Comparison of ENCODE assay signal across 23 cellular contexts in the genomic region with DNA sequence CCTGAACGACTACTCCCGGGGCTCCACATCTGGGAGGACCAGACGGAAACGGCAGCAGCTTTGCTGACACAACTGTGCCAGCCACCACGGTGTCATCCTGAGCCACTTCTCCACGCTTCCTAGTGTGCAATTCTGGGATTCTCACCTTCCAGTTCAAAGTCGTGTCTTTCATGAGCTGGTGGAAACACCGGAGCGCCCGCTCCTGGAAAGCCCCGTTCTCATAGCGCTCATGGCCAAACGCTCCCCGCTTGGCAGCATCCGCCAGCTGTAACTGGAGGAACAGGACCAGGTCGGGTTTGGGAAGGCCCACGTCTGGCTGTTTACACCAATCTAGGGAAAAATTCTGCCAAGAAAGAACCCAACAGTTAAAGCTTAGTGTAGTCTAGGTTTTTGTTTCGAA. TPM values are rescaled to one million over a fixed set of nuclear protein-coding genes. Genes with fewer than 3 reads are reported as not detected.
DNase-seq lines count a peak whose midpoint lies in the region; ATAC-seq, FAIRE-seq and TF ChIP-seq lines count a peak whose summit lies in the region.
"Had no signal": no experiment of that assay in that cellular context is flagged by ENCODE, and none has a peak within 500 bp of the region (broad histone marks: within the 10 kb centered on the region; RNA-seq: fewer than 3 reads in every experiment).

No MANE protein-coding gene starts in this region.

- TF ChIP-seq POLR2A in breast epithelium (IDR thresholded peaks at IDR 0.05) = no peak
- TF ChIP-seq POLR2A in HepG2 (IDR thresholded peaks at IDR 0.05; ENCODE audit: insufficient read depth in 1 of 2, low read depth in 2 of 2, low read length in 2 of 2) = no peak
- no peak for TF ChIP-seq POLR2A in right lobe of liver (IDR thresholded peaks at IDR 0.05)
- no peak for TF ChIP-seq POLR2A in prostate gland (IDR thresholded peaks at IDR 0.05)

- H3K9ac ChIP-seq in HepG2 (ENCODE audit: insufficient read depth, low read depth, low read length) = no peak overlapping the region
- H3K9ac ChIP-seq: BLaER1 had no signal

- H3K4me1 Mint-ChIP-seq in MCF 10A (ENCODE audit: insufficient read depth, unreplicated experiment) = peaks cover 6% of the 10 kb centered on the region
- H3K4me1 Mint-ChIP-seq in CD4-positive, alpha-beta memory T cell = peaks cover 0 to 4% (median 2%) of the 10 kb centered on the region in 4 donors
- H3K4me1 Mint-ChIP-seq: B cell had no signal

- no peak overlapping the region for H3K4me3 Mint-ChIP-seq in MCF 10A (ENCODE audit: unreplicated experiment)
- H3K4me3 Mint-ChIP-seq in CD4-positive, alpha-beta memory T cell = no peak overlapping the region
- H3K4me3 Mint-ChIP-seq: B cell; CD4-positive, CD25-positive, alpha-beta regulatory T cell; CD8-positive, alpha-beta memory T cell; HFFc6 had no signal

- peak in 1 of 2 donors; percentile 50 for DNase-seq in breast epithelium (ENCODE audit: low spot score in 2 of 2)
- no peak for DNase-seq in MCF 10A (ENCODE audit: unreplicated experiment)
- DNase-seq in HepG2 (ENCODE audit: low spot score) = no peak
- no peak for DNase-seq in right lobe of liver
- peak; percentile 57 for DNase-seq in prostate gland (ENCODE audit: low spot score)
- no peak for DNase-seq in CD4-positive, alpha-beta memory T cell
- DNase-seq: CD4-positive, CD25-positive, alpha-beta regulatory T cell; CD8-positive, alpha-beta memory T cell; DMS53; DMS79 treated with DMSO at 0.1 percent for 48 hours; GF-D8; GOT3; HFFc6 had no signal

- BruUV-seq in MCF 10A (replicated peaks; lab: Mats Ljungman, UMichigan) (no TSS peak), HepG2 (replicated peaks; lab: Mats Ljungman, UMichigan) (no TSS peak)

- CTCF ChIA-PET in MCF 10A (lab: Yijun Ruan, JAX) = no interaction called here
- CTCF ChIA-PET in HepG2 (lab: Yijun Ruan, JAX; ENCODE audit: low intra/inter-chr PET ratio, low total read pairs) = no interaction called here
- CTCF ChIA-PET in CD4-positive, alpha-beta memory T cell (lab: Charles Lee; ENCODE audit: partially characterized antibody) = no interaction called here

- ATAC-seq in HepG2 (no peak), right lobe of liver (no peak), GM18519 (IDR thresholded peaks at IDR 0.05; ENCODE audit: low FRiP score, unreplicated experiment) (no peak)

- H2AFZ ChIP-seq in HepG2 (ENCODE audit: low read length) = no peak overlapping the region

- no peak overlapping the region for H3K27ac Mint-ChIP-seq in MCF 10A (ENCODE audit: low read depth, unreplicated experiment)
- no peak overlapping the region for H3K27ac Mint-ChIP-seq in CD4-positive, alpha-beta memory T cell
- H3K27ac Mint-ChIP-seq: B cell; CD4-positive, CD25-positive, alpha-beta regulatory T cell had no signal

- H3K9me3 Mint-ChIP-seq in MCF 10A (ENCODE audit: unreplicated experiment) = no peaks in the 10 kb centered on the region
- no peaks in the 10 kb centered on the region for H3K9me3 Mint-ChIP-seq in CD4-positive, alpha-beta memory T cell
- H3K9me3 Mint-ChIP-seq: CD4-positive, CD25-positive, alpha-beta regulatory T cell; CD8-positive, alpha-beta memory T cell; HFFc6 had no signal

- no peak for TF ChIP-seq RAD21 in HepG2 (CRISPR knock-in tag; IDR thresholded peaks at IDR 0.05)

- no peaks in the 10 kb centered on the region for H3K36me3 ChIP-seq in breast epithelium
- H3K36me3 ChIP-seq in HepG2 (replicated peaks in 1 of 2; ENCODE audit: control insufficient read depth in 1 of 2, insufficient read depth in 2 of 2, low read length in 2 of 2) = peaks cover 33 to 72% of the 10 kb centered on the region in 2 experiments
- H3K36me3 ChIP-seq in right lobe of liver = peaks cover 0 to 4% (median 0%) of the 10 kb centered on the region in 4 donors
- H3K36me3 ChIP-seq in prostate gland = no peaks in the 10 kb centered on the region
- peaks cover 24% of the 10 kb centered on the region for H3K36me3 ChIP-seq in CD4-positive, alpha-beta memory T cell (ENCODE audit: insufficient read depth, low read length)

- intact Hi-C loops in breast epithelium (cut with DNase I; ENCODE audit: low total_unique reads) (no loop called here), MCF 10A (cut with micrococcal nuclease) (no loop called here), HepG2 (cut with micrococcal nuclease; ENCODE audit: unreplicated experiment) (no loop called here), right lobe of liver (cut with DNase I) (no loop called here), prostate gland (cut with DNase I) (no loop called here)
- intact Hi-C loops in CD4-positive, alpha-beta memory T cell (cut with micrococcal nuclease) = no loop called here

- no peaks in the 10 kb centered on the region for H4K20me1 ChIP-seq in HepG2 (ENCODE audit: insufficient read depth, low read length)

- no peak overlapping the region for H3K4me2 ChIP-seq in HepG2 (ENCODE audit: low read depth, low read length)
- H3K4me2 ChIP-seq: BLaER1 had no signal

- no peak for TF ChIP-seq CTCF in breast epithelium (IDR thresholded peaks at IDR 0.05)
- no peak for TF ChIP-seq CTCF in MCF 10A (IDR thresholded peaks at IDR 0.05; ENCODE audit: unreplicated experiment)
- no peak for TF ChIP-seq CTCF in HepG2 (CRISPR knock-in tag; IDR thresholded peaks at IDR 0.05)
- no peak for TF ChIP-seq CTCF in right lobe of liver (IDR thresholded peaks at IDR 0.05)
- no peak for TF ChIP-seq CTCF in prostate gland (IDR thresholded peaks at IDR 0.05)

- POLR2A ChIA-PET in MCF 10A (lab: Yijun Ruan, JAX) (no interaction called here), HepG2 (lab: Yijun Ruan, JAX) (interaction anchor here (1.6 to 2.8 kb wide), 2 partner anchors 8 to 23 kb away, joined by 3 to 13 read pairs; a partner anchor contains a TSS)
- POLR2A ChIA-PET in CD4-positive, alpha-beta memory T cell (lab: Charles Lee; ENCODE audit: partially characterized antibody) = no interaction called here

- no peaks in the 10 kb centered on the region for H3K4me1 ChIP-seq in breast epithelium
- no peaks in the 10 kb centered on the region for H3K4me1 ChIP-seq in HepG2 (ENCODE audit: insufficient read depth, low read length)
- no peaks in the 10 kb centered on the region for H3K4me1 ChIP-seq in right lobe of liver
- no peaks in the 10 kb centered on the region for H3K4me1 ChIP-seq in prostate gland (replicated peaks)
- no peaks in the 10 kb centered on the region for H3K4me1 ChIP-seq in CD4-positive, alpha-beta memory T cell (ENCODE audit: insufficient read depth, low read length)
- H3K4me1 ChIP-seq: BLaER1, HAP-1 had no signal

- TF ChIP-seq EP300 in HepG2 (IDR thresholded peaks at IDR 0.05; ENCODE audit: low read depth in 2 of 2, low read length in 2 of 2) (no peak), HepG2 (CRISPR knock-in tag; IDR thresholded peaks at IDR 0.05; ENCODE audit: borderline replicate concordance) (no peak)

- peaks cover 48% of the 10 kb centered on the region for H3K36me3 Mint-ChIP-seq in MCF 10A (ENCODE audit: insufficient read depth, unreplicated experiment)
- H3K36me3 Mint-ChIP-seq in CD4-positive, alpha-beta memory T cell = peaks cover 16 to 41% of the 10 kb centered on the region in 2 donors

- H3K27me3 Mint-ChIP-seq in MCF 10A (ENCODE audit: insufficient read depth, unreplicated experiment) = no peaks in the 10 kb centered on the region
- no peaks in the 10 kb centered on the region for H3K27me3 Mint-ChIP-seq in CD4-positive, alpha-beta memory T cell
- H3K27me3 Mint-ChIP-seq: B cell; CD4-positive, CD25-positive, alpha-beta regulatory T cell had no signal

- H3K9me3 ChIP-seq in breast epithelium (no peaks in the 10 kb centered on the region), HepG2 (ENCODE audit: low read length) (no peaks in the 10 kb centered on the region), right lobe of liver (no peaks in the 10 kb centered on the region), prostate gland (no peaks in the 10 kb centered on the region)
- H3K9me3 ChIP-seq in CD4-positive, alpha-beta memory T cell (ENCODE audit: control insufficient read depth in 1 of 2, low read length in 2 of 2) = no peaks in the 10 kb centered on the region
- H3K9me3 ChIP-seq: BLaER1, HAP-1 had no signal

- FAIRE-seq in HepG2 (lab: Jason Lieb, UNC) = no peak
- FAIRE-seq: A204.1, GM12891, GM18507, H54 had no signal

- H3K79me2 ChIP-seq in HepG2 (ENCODE audit: insufficient read depth, low read length) = no peaks in the 10 kb centered on the region

- in situ Hi-C loops in HepG2 (cut with HindIII; ENCODE audit: extremely low pct_ligation_motif_present, low pct_unique_long_range_greater_than_20kb) = no loop called here

- H3K27me3 ChIP-seq in breast epithelium = no peaks in the 10 kb centered on the region
- no peaks in the 10 kb centered on the region for H3K27me3 ChIP-seq in HepG2 (ENCODE audit: control insufficient read depth in 1 of 2, insufficient read depth in 2 of 2, low read length in 2 of 2)
- no peaks in the 10 kb centered on the region for H3K27me3 ChIP-seq in right lobe of liver
- H3K27me3 ChIP-seq in prostate gland (replicated peaks; ENCODE audit: insufficient read depth) = no peaks in the 10 kb centered on the region
- no peaks in the 10 kb centered on the region for H3K27me3 ChIP-seq in CD4-positive, alpha-beta memory T cell (ENCODE audit: insufficient read depth, low read length)
- H3K27me3 ChIP-seq: BLaER1 had no signal

- 98% methylated on average over 18 of the region's 18 CpGs for whole genome bisulfite sequencing in HepG2 (ENCODE audit: low lambda C conversion rate)
- WGBS in right lobe of liver (ENCODE audit: insufficient coverage, low coverage, low lambda C conversion rate, missing lambda C conversion rate) = 92% methylated on average over 15 of the region's 18 CpGs
- WGBS in prostate gland = 61% methylated on average over 18 of the region's 18 CpGs

- H3K27ac ChIP-seq in breast epithelium (peak overlapping the region; percentile 61 to 68), HepG2 (ENCODE audit: extremely low read length, insufficient read depth, low read length) (no peak overlapping the region), right lobe of liver (no peak overlapping the region), prostate gland (peak overlapping the region; percentile 57)
- H3K27ac ChIP-seq in CD4-positive, alpha-beta memory T cell (ENCODE audit: low read depth, low read length) = no peak overlapping the region
- H3K27ac ChIP-seq: 22Rv1, C4-2B had no signal

- H3K4me3 ChIP-seq in breast epithelium (no peak overlapping the region), HepG2 (replicated peaks in 1 of 3; ENCODE audit: insufficient read depth in 1 of 3, low read depth in 2 of 3, low read length in 3 of 3) (no peak overlapping the region), right lobe of liver (no peak overlapping the region), prostate gland (no peak overlapping the region)
- no peak overlapping the region for H3K4me3 ChIP-seq in CD4-positive, alpha-beta memory T cell (ENCODE audit: low read length in 2 of 2)
- H3K4me3 ChIP-seq: BLaER1, HAP-1 had no signal

RNA-seq across cellular contexts. Expression of a gene that starts 8.3 kb away (rescaled TPM):
- total RNA-seq in breast epithelium = 10 to 100 TPM; 16.8 to 23.2 (median 19.7) TPM
- 38.2 and 66.3 TPM in 2 replicates for total RNA-seq in MCF 10A (2022)
- 124 and 134 TPM in 2 replicates for total RNA-seq in HepG2 (2016; rRNA removed; fragmentation: Illumina TruSeq; extraction: Trizol)
- total RNA-seq in HepG2 (2016; cell fraction: cytosol; rRNA removed; fragmentation: Illumina TruSeq; extraction: Trizol; ENCODE audit: low read depth) = 63.0 and 77.3 TPM in 2 replicates
- total RNA-seq in HepG2 (2016; cell fraction: insoluble cytoplasmic fraction; rRNA removed; fragmentation: Illumina TruSeq; extraction: Trizol) = 125 and 130 TPM in 2 replicates
- total RNA-seq in HepG2 (2016; cell fraction: membrane; rRNA removed; fragmentation: Illumina TruSeq; extraction: Trizol) = 99.9 and 116 TPM in 2 replicates
- 56.0 and 67.3 TPM in 2 replicates for total RNA-seq in HepG2 (2016; cell fraction: nucleus; rRNA removed; fragmentation: Illumina TruSeq; extraction: Trizol)
- 39.5 and 57.5 TPM in 2 replicates for polyA plus RNA-seq in HepG2 (2011; rRNA removed)
- polyA plus RNA-seq in HepG2 (2011; cell fraction: cytosol; rRNA removed) = 30.6 and 53.2 TPM in 2 replicates
- polyA plus RNA-seq in HepG2 (2011; cell fraction: nucleus; rRNA removed) = 36.9 and 39.6 TPM in 2 replicates
- 29.8 and 41.3 TPM in 2 replicates for polyA plus RNA-seq in HepG2 (2012)
- polyA plus RNA-seq in HepG2 (2016; cell fraction: cytosol; fragmentation: Illumina TruSeq; extraction: Trizol; ENCODE audit: low read depth) = 57.1 and 73.3 TPM in 2 replicates
- 98.3 and 102 TPM in 2 replicates for polyA plus RNA-seq in HepG2 (2016; cell fraction: insoluble cytoplasmic fraction; fragmentation: Illumina TruSeq; extraction: Trizol; ENCODE audit: low read depth)
- polyA plus RNA-seq in HepG2 (2016; cell fraction: membrane; fragmentation: Illumina TruSeq; extraction: Trizol; ENCODE audit: low read depth) = 74.9 and 82.8 TPM in 2 replicates
- 101 and 105 TPM in 2 replicates for polyA plus RNA-seq in HepG2 (2016; cell fraction: nucleus; fragmentation: Illumina TruSeq; extraction: Trizol; ENCODE audit: insufficient read depth, low read depth)
- polyA minus RNA-seq in HepG2 (2011; rRNA and poly(A)+ RNA removed; ENCODE audit: low replicate concordance) = 26.4 and 34.1 TPM in 2 replicates
- 11.1 and 15.5 TPM in 2 replicates for polyA minus RNA-seq in HepG2 (2011; cell fraction: cytosol; rRNA and poly(A)+ RNA removed)
- polyA minus RNA-seq in HepG2 (2011; cell fraction: nucleus; rRNA and poly(A)+ RNA removed) = 13.2 and 17.9 TPM in 2 replicates
- 10 to 100 TPM in 5 of 6 experiments, 1 to 10 TPM in 1; 9.9 to 21.5 (median 10.4) TPM for total RNA-seq in right lobe of liver
- total RNA-seq in prostate gland = 10 to 100 TPM; 26.0 to 35.8 TPM
- 10 to 100 TPM; 18.8 TPM for total RNA-seq in CD4-positive, alpha-beta memory T cell
- polyA plus RNA-seq in CD4-positive, alpha-beta memory T cell = 10 to 100 TPM; 29.4 to 50.3 TPM

RNA-seq across cellular contexts. Expression of a gene that starts 23.5 kb away (rescaled TPM):
- total RNA-seq in breast epithelium (10 to 100 TPM; 29.6 to 49.0 (median 45.6) TPM), MCF 10A (2022) (27.8 and 35.5 TPM in 2 replicates), HepG2 (2016; rRNA removed; fragmentation: Illumina TruSeq; extraction: Trizol) (56.7 and 61.9 TPM in 2 replicates), right lobe of liver (10 to 100 TPM in 5 of 6 experiments, 1 to 10 TPM in 1; 8.2 to 20.3 (median 13.0) TPM), prostate gland (10 to 100 TPM; 65.6 to 84.8 TPM)
- 33.4 and 40.8 TPM in 2 replicates for total RNA-seq in HepG2 (2016; cell fraction: cytosol; rRNA removed; fragmentation: Illumina TruSeq; extraction: Trizol; ENCODE audit: low read depth)
- 56.8 and 63.9 TPM in 2 replicates for total RNA-seq in HepG2 (2016; cell fraction: insoluble cytoplasmic fraction; rRNA removed; fragmentation: Illumina TruSeq; extraction: Trizol)
- 47.0 and 50.8 TPM in 2 replicates for total RNA-seq in HepG2 (2016; cell fraction: membrane; rRNA removed; fragmentation: Illumina TruSeq; extraction: Trizol)
- 51.6 and 62.1 TPM in 2 replicates for total RNA-seq in HepG2 (2016; cell fraction: nucleus; rRNA removed; fragmentation: Illumina TruSeq; extraction: Trizol)
- 71.9 and 86.9 TPM in 2 replicates for polyA plus RNA-seq in HepG2 (2011; rRNA removed)
- 79.8 and 81.8 TPM in 2 replicates for polyA plus RNA-seq in HepG2 (2011; cell fraction: cytosol; rRNA removed)
- 137 and 149 TPM in 2 replicates for polyA plus RNA-seq in HepG2 (2011; cell fraction: nucleus; rRNA removed)
- 47.2 and 55.2 TPM in 2 replicates for polyA plus RNA-seq in HepG2 (2012)
- 25.6 and 28.6 TPM in 2 replicates for polyA plus RNA-seq in HepG2 (2016; cell fraction: cytosol; fragmentation: Illumina TruSeq; extraction: Trizol; ENCODE audit: low read depth)
- polyA plus RNA-seq in HepG2 (2016; cell fraction: insoluble cytoplasmic fraction; fragmentation: Illumina TruSeq; extraction: Trizol; ENCODE audit: low read depth) = 56.0 and 56.2 TPM in 2 replicates
- polyA plus RNA-seq in HepG2 (2016; cell fraction: membrane; fragmentation: Illumina TruSeq; extraction: Trizol; ENCODE audit: low read depth) = 51.0 and 51.1 TPM in 2 replicates
- polyA plus RNA-seq in HepG2 (2016; cell fraction: nucleus; fragmentation: Illumina TruSeq; extraction: Trizol; ENCODE audit: insufficient read depth, low read depth) = 128 and 130 TPM in 2 replicates
- 31.8 and 64.1 TPM in 2 replicates for polyA minus RNA-seq in HepG2 (2011; rRNA and poly(A)+ RNA removed; ENCODE audit: low replicate concordance)
- polyA minus RNA-seq in HepG2 (2011; cell fraction: cytosol; rRNA and poly(A)+ RNA removed) = 18.9 and 34.5 TPM in 2 replicates
- 55.4 and 70.4 TPM in 2 replicates for polyA minus RNA-seq in HepG2 (2011; cell fraction: nucleus; rRNA and poly(A)+ RNA removed)
- total RNA-seq in CD4-positive, alpha-beta memory T cell = 10 to 100 TPM; 98.9 to 99.5 TPM
- 10 to 100 TPM; 19.3 to 31.7 TPM for polyA plus RNA-seq in CD4-positive, alpha-beta memory T cell

RNA-seq across cellular contexts. Expression of a gene that starts 40.8 kb away (rescaled TPM):
- total RNA-seq in breast epithelium (10 to 100 TPM; 47.7 to 71.1 (median 64.2) TPM), MCF 10A (2022) (70.9 and 72.8 TPM in 2 replicates), HepG2 (2016; rRNA removed; fragmentation: Illumina TruSeq; extraction: Trizol) (95.5 and 96.3 TPM in 2 replicates), right lobe of liver (10 to 100 TPM; 20.6 to 49.8 (median 39.3) TPM), prostate gland (100 to 1,000 TPM in 1 of 2 donors, 10 to 100 TPM in 1; 63.9 to 162 TPM)
- 36.7 and 38.3 TPM in 2 replicates for total RNA-seq in HepG2 (2016; cell fraction: cytosol; rRNA removed; fragmentation: Illumina TruSeq; extraction: Trizol; ENCODE audit: low read depth)
- total RNA-seq in HepG2 (2016; cell fraction: insoluble cytoplasmic fraction; rRNA removed; fragmentation: Illumina TruSeq; extraction: Trizol) = 89.4 and 100 TPM in 2 replicates
- 29.3 and 29.5 TPM in 2 replicates for total RNA-seq in HepG2 (2016; cell fraction: membrane; rRNA removed; fragmentation: Illumina TruSeq; extraction: Trizol)
- total RNA-seq in HepG2 (2016; cell fraction: nucleus; rRNA removed; fragmentation: Illumina TruSeq; extraction: Trizol) = 81.6 and 83.5 TPM in 2 replicates
- polyA plus RNA-seq in HepG2 (2011; rRNA removed) = 239 and 300 TPM in 2 replicates
- 143 and 145 TPM in 2 replicates for polyA plus RNA-seq in HepG2 (2011; cell fraction: cytosol; rRNA removed)
- 1,044 and 1,316 TPM in 2 replicates for polyA plus RNA-seq in HepG2 (2011; cell fraction: nucleus; rRNA removed)
- 190 and 212 TPM in 2 replicates for polyA plus RNA-seq in HepG2 (2012)
- 14.7 and 15.7 TPM in 2 replicates for polyA plus RNA-seq in HepG2 (2016; cell fraction: cytosol; fragmentation: Illumina TruSeq; extraction: Trizol; ENCODE audit: low read depth)
- polyA plus RNA-seq in HepG2 (2016; cell fraction: insoluble cytoplasmic fraction; fragmentation: Illumina TruSeq; extraction: Trizol; ENCODE audit: low read depth) = 75.1 and 104 TPM in 2 replicates
- 19.2 and 21.6 TPM in 2 replicates for polyA plus RNA-seq in HepG2 (2016; cell fraction: membrane; fragmentation: Illumina TruSeq; extraction: Trizol; ENCODE audit: low read depth)
- 244 TPM in 2 replicates for polyA plus RNA-seq in HepG2 (2016; cell fraction: nucleus; fragmentation: Illumina TruSeq; extraction: Trizol; ENCODE audit: insufficient read depth, low read depth)
- polyA minus RNA-seq in HepG2 (2011; rRNA and poly(A)+ RNA removed; ENCODE audit: low replicate concordance) = 85.8 and 275 TPM in 2 replicates
- 75.1 and 78.1 TPM in 2 replicates for polyA minus RNA-seq in HepG2 (2011; cell fraction: cytosol; rRNA and poly(A)+ RNA removed)
- polyA minus RNA-seq in HepG2 (2011; cell fraction: nucleus; rRNA and poly(A)+ RNA removed) = 203 and 244 TPM in 2 replicates
- 10 to 100 TPM; 87.7 to 96.9 TPM for total RNA-seq in CD4-positive, alpha-beta memory T cell
- 10 to 100 TPM; 49.2 to 58.4 TPM for polyA plus RNA-seq in CD4-positive, alpha-beta memory T cell

RNA-seq across cellular contexts. Expression of a gene that starts 41.3 kb away (rescaled TPM):
- 10 to 100 TPM; 35.3 to 45.9 (median 38.1) TPM for total RNA-seq in breast epithelium
- 64.5 and 91.8 TPM in 2 replicates for total RNA-seq in MCF 10A (2022)
- 68.2 and 75.7 TPM in 2 replicates for total RNA-seq in HepG2 (2016; rRNA removed; fragmentation: Illumina TruSeq; extraction: Trizol)
- 133 and 143 TPM in 2 replicates for total RNA-seq in HepG2 (2016; cell fraction: cytosol; rRNA removed; fragmentation: Illumina TruSeq; extraction: Trizol; ENCODE audit: low read depth)
- total RNA-seq in HepG2 (2016; cell fraction: insoluble cytoplasmic fraction; rRNA removed; fragmentation: Illumina TruSeq; extraction: Trizol) = 59.6 and 76.6 TPM in 2 replicates
- total RNA-seq in HepG2 (2016; cell fraction: membrane; rRNA removed; fragmentation: Illumina TruSeq; extraction: Trizol) = 167 and 184 TPM in 2 replicates
- 30.7 and 35.8 TPM in 2 replicates for total RNA-seq in HepG2 (2016; cell fraction: nucleus; rRNA removed; fragmentation: Illumina TruSeq; extraction: Trizol)
- polyA plus RNA-seq in HepG2 (2011; rRNA removed) = 59.7 and 70.2 TPM in 2 replicates
- polyA plus RNA-seq in HepG2 (2011; cell fraction: cytosol; rRNA removed) = 54.6 and 83.4 TPM in 2 replicates
- 44.5 and 45.2 TPM in 2 replicates for polyA plus RNA-seq in HepG2 (2011; cell fraction: nucleus; rRNA removed)
- polyA plus RNA-seq in HepG2 (2012) = 52.8 and 71.5 TPM in 2 replicates
- polyA plus RNA-seq in HepG2 (2016; cell fraction: cytosol; fragmentation: Illumina TruSeq; extraction: Trizol; ENCODE audit: low read depth) = 151 and 156 TPM in 2 replicates
- polyA plus RNA-seq in HepG2 (2016; cell fraction: insoluble cytoplasmic fraction; fragmentation: Illumina TruSeq; extraction: Trizol; ENCODE audit: low read depth) = 70.7 and 84.7 TPM in 2 replicates
- 183 and 195 TPM in 2 replicates for polyA plus RNA-seq in HepG2 (2016; cell fraction: membrane; fragmentation: Illumina TruSeq; extraction: Trizol; ENCODE audit: low read depth)
- 54.6 and 58.8 TPM in 2 replicates for polyA plus RNA-seq in HepG2 (2016; cell fraction: nucleus; fragmentation: Illumina TruSeq; extraction: Trizol; ENCODE audit: insufficient read depth, low read depth)
- 38.3 and 105 TPM in 2 replicates for polyA minus RNA-seq in HepG2 (2011; rRNA and poly(A)+ RNA removed; ENCODE audit: low replicate concordance)
- polyA minus RNA-seq in HepG2 (2011; cell fraction: cytosol; rRNA and poly(A)+ RNA removed) = 40.5 and 45.2 TPM in 2 replicates
- 18.9 and 20.6 TPM in 2 replicates for polyA minus RNA-seq in HepG2 (2011; cell fraction: nucleus; rRNA and poly(A)+ RNA removed)
- 10 to 100 TPM; 22.1 to 39.2 (median 25.0) TPM for total RNA-seq in right lobe of liver
- 10 to 100 TPM; 60.8 to 92.9 TPM for total RNA-seq in prostate gland
- total RNA-seq in CD4-positive, alpha-beta memory T cell = 10 to 100 TPM; 27.8 to 28.2 TPM
- 10 to 100 TPM; 31.7 to 42.9 TPM for polyA plus RNA-seq in CD4-positive, alpha-beta memory T cell

RNA-seq across cellular contexts. Expression of a gene that starts 56.1 kb away (rescaled TPM):
- total RNA-seq in breast epithelium (10 to 100 TPM; 16.3 to 29.2 (median 22.2) TPM), MCF 10A (2022) (37.5 and 41.5 TPM in 2 replicates), HepG2 (2016; rRNA removed; fragmentation: Illumina TruSeq; extraction: Trizol) (10.2 and 20.3 TPM in 2 replicates), right lobe of liver (10 to 100 TPM; 18.9 to 38.6 (median 25.9) TPM), prostate gland (10 to 100 TPM; 38.7 to 55.3 TPM)
- 5.4 and 6.4 TPM in 2 replicates for total RNA-seq in HepG2 (2016; cell fraction: cytosol; rRNA removed; fragmentation: Illumina TruSeq; extraction: Trizol; ENCODE audit: low read depth)
- 9.1 and 22.3 TPM in 2 replicates for total RNA-seq in HepG2 (2016; cell fraction: insoluble cytoplasmic fraction; rRNA removed; fragmentation: Illumina TruSeq; extraction: Trizol)
- total RNA-seq in HepG2 (2016; cell fraction: membrane; rRNA removed; fragmentation: Illumina TruSeq; extraction: Trizol) = 6.5 and 7.3 TPM in 2 replicates
- total RNA-seq in HepG2 (2016; cell fraction: nucleus; rRNA removed; fragmentation: Illumina TruSeq; extraction: Trizol) = 18.0 and 21.4 TPM in 2 replicates
- polyA plus RNA-seq in HepG2 (2011; rRNA removed) = 19.2 and 20.5 TPM in 2 replicates
- polyA plus RNA-seq in HepG2 (2011; cell fraction: cytosol; rRNA removed) = 6.4 and 12.2 TPM in 2 replicates
- polyA plus RNA-seq in HepG2 (2011; cell fraction: nucleus; rRNA removed) = 166 and 260 TPM in 2 replicates
- 16.1 and 26.4 TPM in 2 replicates for polyA plus RNA-seq in HepG2 (2012)
- 1.4 and 1.5 TPM in 2 replicates for polyA plus RNA-seq in HepG2 (2016; cell fraction: cytosol; fragmentation: Illumina TruSeq; extraction: Trizol; ENCODE audit: low read depth)
- polyA plus RNA-seq in HepG2 (2016; cell fraction: insoluble cytoplasmic fraction; fragmentation: Illumina TruSeq; extraction: Trizol; ENCODE audit: low read depth) = 7.6 and 10.2 TPM in 2 replicates
- polyA plus RNA-seq in HepG2 (2016; cell fraction: membrane; fragmentation: Illumina TruSeq; extraction: Trizol; ENCODE audit: low read depth) = 3.0 and 3.4 TPM in 2 replicates
- 52.5 and 55.5 TPM in 2 replicates for polyA plus RNA-seq in HepG2 (2016; cell fraction: nucleus; fragmentation: Illumina TruSeq; extraction: Trizol; ENCODE audit: insufficient read depth, low read depth)
- polyA minus RNA-seq in HepG2 (2011; rRNA and poly(A)+ RNA removed; ENCODE audit: low replicate concordance) = 12.2 and 16.0 TPM in 2 replicates
- polyA minus RNA-seq in HepG2 (2011; cell fraction: cytosol; rRNA and poly(A)+ RNA removed) = 6.7 and 8.6 TPM in 2 replicates
- 21.5 and 26.5 TPM in 2 replicates for polyA minus RNA-seq in HepG2 (2011; cell fraction: nucleus; rRNA and poly(A)+ RNA removed)
- 10 to 100 TPM; 48.7 to 53.9 TPM for total RNA-seq in CD4-positive, alpha-beta memory T cell
- polyA plus RNA-seq in CD4-positive, alpha-beta memory T cell = 1 to 10 TPM in 1 of 2 donors, under 1 TPM in 1; 0.93 to 5.9 TPM

Comparison
In these comparisons a context has a peak if more than half of its experiments do, and no peak if none do; other contexts are left out.
1. H3K27ac ChIP-seq: peak in breast epithelium (2 of 2) and prostate gland (2 of 2); none in HepG2 (single experiment), right lobe of liver (0 of 3) and CD4-positive, alpha-beta memory T cell (single experiment).